In the genomic region with DNA sequence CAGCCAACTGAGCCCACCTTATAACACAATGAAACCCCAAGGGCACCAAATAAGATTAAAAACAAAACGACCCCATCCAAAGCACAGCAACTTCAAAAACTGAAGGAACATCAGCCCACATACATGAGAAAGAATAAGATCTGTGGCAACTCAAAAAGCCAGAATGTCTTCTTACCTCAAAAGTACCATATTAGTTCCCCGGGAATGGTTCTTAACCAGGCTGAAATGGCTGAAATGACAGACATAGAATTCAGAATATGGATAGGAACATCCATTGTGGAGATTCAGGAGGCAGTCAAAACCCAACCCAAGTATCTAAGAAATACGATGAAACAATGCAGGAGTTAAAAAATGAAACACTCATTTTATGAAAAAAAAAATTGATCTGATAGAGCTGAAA, we compare ENCODE assay signal across 6 cellular contexts.
"Had no signal": no experiment of that assay in that cellular context is flagged by ENCODE, and none has a peak within 500 bp of the region (broad histone marks: within the 10 kb centered on the region; RNA-seq: fewer than 3 reads in every experiment).

No MANE protein-coding gene starts in this region.

- DNase-seq: IMR-90, KBM-7, KG1 had no signal

- H3K4me3 ChIP-seq: K562 had no signal

- H3K27ac ChIP-seq: HL-60, KMS-11 had no signal
